Comparison of ENCODE assay signal across 20 cellular contexts in the genomic region with DNA sequence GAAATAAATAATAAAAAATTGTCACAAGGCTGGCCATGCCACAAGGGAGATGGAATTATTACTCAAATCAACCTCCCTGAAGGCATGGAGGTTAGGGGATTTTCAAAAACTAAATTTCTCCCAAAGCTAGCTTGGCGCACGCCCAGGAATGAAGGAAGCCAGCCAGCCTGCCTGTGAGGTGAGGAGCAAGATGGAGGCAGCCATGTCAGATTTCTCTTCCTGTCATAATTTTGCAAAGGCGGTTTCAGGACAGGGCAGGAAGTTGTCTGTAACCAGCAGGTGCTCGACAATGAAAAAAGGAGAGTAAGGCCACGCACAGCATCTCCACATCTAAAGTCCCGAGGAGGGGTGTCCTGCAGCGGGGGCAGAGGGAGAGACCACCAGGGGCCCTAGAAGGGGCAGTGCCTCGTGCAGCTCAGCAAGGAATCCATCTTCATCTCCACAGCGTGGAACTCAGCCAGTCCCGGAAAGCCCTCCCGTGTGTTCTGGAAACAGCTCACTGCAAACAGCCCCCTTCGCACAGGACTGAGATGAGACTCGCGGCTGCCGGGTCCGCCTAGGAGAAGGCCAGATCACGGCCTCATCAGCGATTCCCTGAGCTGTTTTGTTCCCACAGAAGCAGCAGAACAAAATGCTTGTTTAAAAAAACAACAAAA. TPM values are rescaled to one million over a fixed set of nuclear protein-coding genes. Genes with fewer than 3 reads are reported as not detected.
DNase-seq lines count a peak whose midpoint lies in the region; ATAC-seq, FAIRE-seq and TF ChIP-seq lines count a peak whose summit lies in the region.
"Had no signal": no experiment of that assay in that cellular context is flagged by ENCODE, and none has a peak within 500 bp of the region (broad histone marks: within the 10 kb centered on the region; RNA-seq: fewer than 3 reads in every experiment).

No MANE protein-coding gene starts in this region.

- H3K36me3 ChIP-seq in HEK293 (ENCODE audit: control insufficient read depth in 2 of 2, insufficient read depth in 1 of 2, low read length in 2 of 2) = no peaks in the 10 kb centered on the region
- H3K36me3 ChIP-seq in prostate gland = no peaks in the 10 kb centered on the region
- H3K36me3 ChIP-seq: left ventricle myocardium inferior, sigmoid colon had no signal

- DNase-seq in activated CD4-positive, CD25-positive, alpha-beta regulatory T cell treated with anti-CD3 and anti-CD28 coated beads, Interleukin-2, amount 50 U/mL, for 72 hours = no peak
- no peak for DNase-seq in activated naive CD8-positive, alpha-beta T cell treated with anti-CD3 and anti-CD28 coated beads, Interleukin-2, amount 10 ng/mL, durations not matched to agents 7 days and 5 days
- DNase-seq in nephron progenitor cell (no peak), prostate gland (ENCODE audit: low spot score) (no peak), urothelium cell line (ENCODE audit: low spot score) (no peak)
- DNase-seq: Calu3, left ventricle myocardium inferior, naive B cell, NCI-H1105, NCI-H446 treated with DMSO at 0.1 percent for 48 hours, sigmoid colon, SW 1271 had no signal

- no peaks in the 10 kb centered on the region for H3K9me3 ChIP-seq in HEK293 (ENCODE audit: control insufficient read depth, insufficient read depth, low read depth, low read length)
- no peaks in the 10 kb centered on the region for H3K9me3 ChIP-seq in prostate gland

- no peaks in the 10 kb centered on the region for H3K36me3 Mint-ChIP-seq in activated naive CD8-positive, alpha-beta T cell treated with anti-CD3 and anti-CD28 coated beads, Interleukin-2, amount 10 ng/mL, durations not matched to agents 7 days and 5 days
- no peaks in the 10 kb centered on the region for H3K36me3 Mint-ChIP-seq in nephron progenitor cell (ENCODE audit: low read depth)
- H3K36me3 Mint-ChIP-seq: naive B cell; stimulated activated memory B cell treated with anti-CD40 and anti-IgM and Interleukin-4, amounts not matched to agents 10 μg/mL and 1 μg/mL and 100 μg/mL, for 72 hours had no signal

- H3K27me3 Mint-ChIP-seq in activated naive CD8-positive, alpha-beta T cell treated with anti-CD3 and anti-CD28 coated beads, Interleukin-2, amount 10 ng/mL, durations not matched to agents 7 days and 5 days = no peaks in the 10 kb centered on the region
- H3K27me3 Mint-ChIP-seq in nephron progenitor cell (ENCODE audit: low read depth, poor library complexity) = peaks cover 17% of the 10 kb centered on the region

- CTCF ChIA-PET in HEK293 (lab: Yijun Ruan, JAX) = interaction anchor here (0.5 kb wide), 1 partner anchor 45 kb away, joined by 4 read pairs; no protein-coding TSS in a partner anchor

- TF ChIP-seq POLR2A in prostate gland (IDR thresholded peaks at IDR 0.05) = no peak

- peak; percentile 2 to 5 for ATAC-seq in activated CD4-positive, CD25-positive, alpha-beta regulatory T cell treated with anti-CD3 and anti-CD28 coated beads, Interleukin-2, amount 50 U/mL, for 24 hours
- peak; percentile 37 for ATAC-seq in activated naive CD8-positive, alpha-beta T cell treated with anti-CD3 and anti-CD28 coated beads, Interleukin-2, amount 10 ng/mL, durations not matched to agents 7 days and 5 days (ENCODE audit: low read depth)
- no peak for ATAC-seq in GM18867 (IDR thresholded peaks at IDR 0.05; ENCODE audit: unreplicated experiment)
- ATAC-seq: stimulated activated memory B cell treated with anti-CD40 and anti-IgM and Interleukin-4, amounts not matched to agents 10 μg/mL and 1 μg/mL and 100 μg/mL, for 72 hours had no signal

- peaks cover 8% of the 10 kb centered on the region for H3K9me3 Mint-ChIP-seq in activated naive CD8-positive, alpha-beta T cell treated with anti-CD3 and anti-CD28 coated beads, Interleukin-2, amount 10 ng/mL, durations not matched to agents 7 days and 5 days
- peaks cover 14% of the 10 kb centered on the region for H3K9me3 Mint-ChIP-seq in nephron progenitor cell

- no peak overlapping the region for H3K4me3 ChIP-seq in HEK293 (ENCODE audit: low read depth, low read length)
- no peak overlapping the region for H3K4me3 ChIP-seq in prostate gland
- H3K4me3 ChIP-seq: left ventricle myocardium inferior, sigmoid colon had no signal

- no peaks in the 10 kb centered on the region for H3K27me3 ChIP-seq in prostate gland (replicated peaks; ENCODE audit: insufficient read depth)

- WGBS in prostate gland = 60% methylated on average over 18 of the region's 18 CpGs

- H3K27ac ChIP-seq in HEK293 (ENCODE audit: extremely low read depth, low read depth, low read length) = no peak overlapping the region
- no peak overlapping the region for H3K27ac ChIP-seq in prostate gland
- H3K27ac ChIP-seq: left ventricle myocardium inferior, sigmoid colon had no signal

- intact Hi-C loops in prostate gland (cut with DNase I) = no loop called here

- no peak overlapping the region for H3K4me3 Mint-ChIP-seq in activated naive CD8-positive, alpha-beta T cell treated with anti-CD3 and anti-CD28 coated beads, Interleukin-2, amount 10 ng/mL, durations not matched to agents 7 days and 5 days
- peak overlapping the region; percentile 13 for H3K4me3 Mint-ChIP-seq in nephron progenitor cell
- H3K4me3 Mint-ChIP-seq: naive B cell; stimulated activated memory B cell treated with anti-CD40 and anti-IgM and Interleukin-4, amounts not matched to agents 10 μg/mL and 1 μg/mL and 100 μg/mL, for 72 hours; WTC11 had no signal

- H3K27ac Mint-ChIP-seq in activated naive CD8-positive, alpha-beta T cell treated with anti-CD3 and anti-CD28 coated beads, Interleukin-2, amount 10 ng/mL, durations not matched to agents 7 days and 5 days = peak overlapping the region; percentile 70
- H3K27ac Mint-ChIP-seq in nephron progenitor cell = peak overlapping the region; percentile 88
- H3K27ac Mint-ChIP-seq: stimulated activated memory B cell treated with anti-CD40 and anti-IgM and Interleukin-4, amounts not matched to agents 10 μg/mL and 1 μg/mL and 100 μg/mL, for 72 hours had no signal

- no peak for TF ChIP-seq CTCF in HEK293 (tag by site-specific recombination; IDR thresholded peaks at IDR 0.05)
- no peak for TF ChIP-seq CTCF in nephron progenitor cell (IDR thresholded peaks at IDR 0.05)
- TF ChIP-seq CTCF in prostate gland (IDR thresholded peaks at IDR 0.05) = no peak

- POLR2A ChIA-PET in HEK293 (lab: Yijun Ruan, JAX) = interaction anchor here (0.6 kb wide), 1 partner anchor 54 kb away, joined by 4 read pairs; no protein-coding TSS in a partner anchor
- POLR2A ChIA-PET in activated naive CD8-positive, alpha-beta T cell treated with anti-CD3 and anti-CD28 coated beads, Interleukin-2, amount 10 ng/mL, durations not matched to agents 7 days and 5 days (lab: Charles Lee) = interaction anchor here (0.9 to 2.4 kb wide), 4 partner anchors 15 to 47 kb away, joined by 3 to 9 read pairs (median 4); partner anchors contain the start of gene SLC7A5

- peaks cover 10% of the 10 kb centered on the region for H3K4me1 Mint-ChIP-seq in activated naive CD8-positive, alpha-beta T cell treated with anti-CD3 and anti-CD28 coated beads, Interleukin-2, amount 10 ng/mL, durations not matched to agents 7 days and 5 days
- H3K4me1 Mint-ChIP-seq in nephron progenitor cell = peaks cover 72% of the 10 kb centered on the region

- no peak for FAIRE-seq in urothelium cell line (lab: Jason Lieb, UNC)
- FAIRE-seq: A204.1, astrocyte, GM19239 had no signal

- H3K4me1 ChIP-seq in HEK293 (ENCODE audit: control insufficient read depth, insufficient read depth, low read length) (no peaks in the 10 kb centered on the region), prostate gland (replicated peaks) (no peaks in the 10 kb centered on the region)
- H3K4me1 ChIP-seq: left ventricle myocardium inferior had no signal

TF ChIP-seq in HEK293, 187 proteins besides CTCF, POLR2A, EP300 and RAD21:
- no peak for TF ChIP-seq SP7 (tag by site-specific recombination; IDR thresholded peaks at IDR 0.05)
- no peak for TF ChIP-seq ZNF23 (tag by site-specific recombination; IDR thresholded peaks at IDR 0.05; ENCODE audit: borderline replicate concordance)
- no peak for TF ChIP-seq ZNF16 (tag by site-specific recombination; IDR thresholded peaks at IDR 0.05; ENCODE audit: low read depth)
- peak; percentile 32; the same call in 1 of the 2 replicates for TF ChIP-seq PRDM10 (tag by site-specific recombination; IDR thresholded peaks at IDR 0.05)

RNA-seq across cellular contexts. Expression of gene SLC7A5, which starts 47.8 kb away (rescaled TPM):
- 10 to 100 TPM; 59.2 to 63.9 TPM for total RNA-seq in activated naive CD8-positive, alpha-beta T cell treated with anti-CD3 and anti-CD28 coated beads, Interleukin-2, amount 10 ng/mL, durations not matched to agents 7 days and 5 days
- total RNA-seq in prostate gland = 100 to 1,000 TPM in 1 of 2 donors, 1 to 10 TPM in 1; 3.3 to 232 TPM

RNA-seq across cellular contexts. Expression of gene KLHDC4, which starts 55.7 kb away (rescaled TPM):
- total RNA-seq in activated naive CD8-positive, alpha-beta T cell treated with anti-CD3 and anti-CD28 coated beads, Interleukin-2, amount 10 ng/mL, durations not matched to agents 7 days and 5 days = 100 to 1,000 TPM in 1 of 2 experiments, 10 to 100 TPM in 1; 99.4 to 105 TPM
- 10 to 100 TPM; 28.2 to 56.4 TPM for total RNA-seq in prostate gland
